In the genomic region with DNA sequence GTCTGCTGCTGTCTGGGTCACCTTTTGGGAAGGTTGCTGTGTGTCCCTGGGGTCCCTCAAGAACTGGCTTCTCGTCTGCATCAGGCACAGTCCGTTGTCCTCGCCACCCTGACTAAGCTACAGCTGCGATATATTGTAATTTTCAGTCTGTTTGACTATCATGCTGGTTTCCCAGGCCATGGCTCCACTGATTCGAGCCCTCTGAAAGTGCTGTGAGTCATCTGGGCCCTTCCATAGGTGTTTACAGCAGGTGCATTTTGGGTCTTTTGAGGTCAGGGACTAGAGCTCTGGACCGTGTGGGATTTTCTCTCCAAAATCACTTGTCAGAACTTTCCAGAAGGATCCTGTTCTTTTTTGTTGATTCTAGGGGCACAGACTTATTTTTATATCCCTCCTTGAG, we compare ENCODE assay signal across 15 cellular contexts.
"Had no signal": no experiment of that assay in that cellular context is flagged by ENCODE, and none has a peak within 500 bp of the region (broad histone marks: within the 10 kb centered on the region; RNA-seq: fewer than 3 reads in every experiment).

No MANE protein-coding gene starts in this region.

- H3K4me3 ChIP-seq: ovary, skin epidermis, upper lobe of right lung had no signal

- H3K4me3 Mint-ChIP-seq: activated naive CD4-positive, alpha-beta T cell treated with anti-CD3 and anti-CD28 coated beads, Interleukin-2, amount 10 ng/mL, durations not matched to agents 7 days and 5 days; central memory CD8-positive, alpha-beta T cell; dendritic cell treated with granulocyte-macrophage colony-stimulating factor and Interleukin-4, amounts not matched to agents 40 ng/mL and 50 ng/mL, for 4 days; neural crest cell; T-cell had no signal

- H3K27me3 Mint-ChIP-seq: central memory CD8-positive, alpha-beta T cell; T-cell had no signal

- H3K9me3 ChIP-seq: ovary, upper lobe of right lung had no signal

- H3K27ac Mint-ChIP-seq: activated naive CD4-positive, alpha-beta T cell treated with anti-CD3 and anti-CD28 coated beads, Interleukin-2, amount 10 ng/mL, durations not matched to agents 7 days and 5 days; activated T-helper 2 cell treated with anti-CD3 and anti-CD28 coated beads, Interferon-gamma antibody, Interleukin-2, Interleukin-4, amounts not matched to agents 10 μg/mL and 5 μg/mL and 100 μg/mL, durations not matched to agents 14 hours and 24 hours and 36 hours; dendritic cell treated with granulocyte-macrophage colony-stimulating factor and Interleukin-4, amounts not matched to agents 40 ng/mL and 50 ng/mL, for 4 days; T-cell had no signal

- H3K27ac ChIP-seq: ovary, upper lobe of right lung, WERI-Rb-1 had no signal

- H3K9me3 Mint-ChIP-seq: activated naive CD4-positive, alpha-beta T cell treated with anti-CD3 and anti-CD28 coated beads, Interleukin-2, amount 10 ng/mL, durations not matched to agents 7 days and 5 days; activated T-helper 2 cell treated with anti-CD3 and anti-CD28 coated beads, Interferon-gamma antibody, Interleukin-2, Interleukin-4, amounts not matched to agents 10 μg/mL and 5 μg/mL and 100 μg/mL, durations not matched to agents 14 hours and 24 hours and 36 hours; central memory CD8-positive, alpha-beta T cell; dendritic cell treated with granulocyte-macrophage colony-stimulating factor and Interleukin-4, amounts not matched to agents 40 ng/mL and 50 ng/mL, for 4 days had no signal

- H3K36me3 ChIP-seq: ovary, upper lobe of right lung had no signal

- H3K27me3 ChIP-seq: ovary, upper lobe of right lung had no signal

- DNase-seq: activated CD4-positive, alpha-beta T cell treated with anti-CD3 and anti-CD28 coated beads for 48 hours; activated naive CD4-positive, alpha-beta T cell treated with anti-CD3 and anti-CD28 coated beads, Interleukin-2, amount 10 ng/mL, durations not matched to agents 7 days and 5 days; activated T-cell treated with anti-CD3 and anti-CD28 coated beads for 4 hours; retina; stimulated activated CD4-positive, alpha-beta T cell treated with anti-CD3 and anti-CD28 coated beads, Interleukin-4, amount 100 ng/mL, for 4 hours; T-cell; T1000; upper lobe of right lung; WERI-Rb-1 had no signal

- H3K36me3 Mint-ChIP-seq: activated naive CD4-positive, alpha-beta T cell treated with anti-CD3 and anti-CD28 coated beads, Interleukin-2, amount 10 ng/mL, durations not matched to agents 7 days and 5 days had no signal

- H3K4me1 Mint-ChIP-seq: activated naive CD4-positive, alpha-beta T cell treated with anti-CD3 and anti-CD28 coated beads, Interleukin-2, amount 10 ng/mL, durations not matched to agents 7 days and 5 days had no signal

- ATAC-seq: T-cell, upper lobe of right lung had no signal
